Comparison of ENCODE assay signal across 7 cellular contexts in the genomic region with DNA sequence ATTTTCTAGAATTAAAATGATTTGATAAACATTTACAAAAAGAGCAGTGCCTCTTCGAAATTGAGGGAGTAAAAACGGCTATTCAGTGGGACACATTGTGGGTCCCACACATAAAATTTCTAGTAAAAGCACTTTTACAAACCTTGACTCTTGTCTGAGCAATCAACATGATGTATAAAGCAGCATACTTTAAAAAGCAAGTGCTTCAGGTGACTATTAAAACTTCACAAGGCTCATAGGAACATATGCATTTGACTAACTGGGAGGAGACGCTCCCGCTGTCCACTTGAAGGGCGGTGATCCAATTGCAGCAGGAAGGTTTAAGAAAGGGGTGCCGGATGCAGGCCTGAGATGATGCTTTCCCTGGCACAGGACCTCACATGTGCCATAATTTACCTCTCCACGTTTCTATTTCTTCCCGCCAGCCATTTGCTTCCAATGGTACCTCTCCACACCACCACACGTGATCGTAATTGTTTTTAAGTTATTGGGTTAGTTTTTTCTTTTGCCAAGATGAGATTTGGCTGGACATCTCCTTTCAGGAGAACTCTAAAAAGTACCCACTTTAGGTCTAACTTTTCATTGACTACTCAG.
A peak's percentile ranks its signal among the peaks of the same experiment; 100 is the strongest.
DNase-seq lines count a peak whose midpoint lies in the region; TF ChIP-seq lines count a peak whose summit lies in the region.

No MANE protein-coding gene starts in this region.

- H3K27me3 ChIP-seq in neuron (ENCODE audit: insufficient read depth, low read length): peaks cover 58% of the 10 kb centered on the region

- TF ChIP-seq CTCF in coronary artery (IDR thresholded peaks at IDR 0.05): no peak

- in situ Hi-C loops in KBM-7 (cut with MboI; ENCODE audit: low pct_unique_long_range_greater_than_20kb, low sequenced_read_pairs): no loop called here

- H3K27ac ChIP-seq in coronary artery: no peak overlapping the region

- intact Hi-C loops in head of caudate nucleus (cut with DNase I): no loop called here

- H3K9me3 ChIP-seq in neuron (ENCODE audit: low read length): no peaks in the 10 kb centered on the region

- H3K4me1 ChIP-seq in neuron (ENCODE audit: insufficient read depth, low read length): peaks cover 11% of the 10 kb centered on the region

- no peak overlapping the region for H2AFZ ChIP-seq in neuron (ENCODE audit: low read depth, low read length)

- peak overlapping the region; percentile 72 for H3K4me3 ChIP-seq in coronary artery
- peak overlapping the region; percentile 31 for H3K4me3 ChIP-seq in neuron (ENCODE audit: low read length)

- H3K36me3 ChIP-seq in neuron (ENCODE audit: insufficient read depth, low read length): no peaks in the 10 kb centered on the region

- peak; percentile 72 for DNase-seq in DMS 273 (lab: John Stamatoyannopoulos, UW; ENCODE audit: unreplicated experiment)
- DNase-seq in KBM-7: peak; percentile 7
- no peak for DNase-seq in coronary artery (ENCODE audit: low spot score)
- DNase-seq in medulla oblongata (ENCODE audit: extremely low spot score): no peak
- no peak for DNase-seq in DMS153 treated with DMSO at 0.1 percent for 48 hours (lab: John Stamatoyannopoulos, UW; ENCODE audit: unreplicated experiment)
- DNase-seq in head of caudate nucleus: no peak

Comparison
In these comparisons a context has a peak if more than half of its experiments do, and no peak if none do; other contexts are left out.
1. DNase-seq: peak in DMS 273 (single experiment) and KBM-7 (single experiment); none in coronary artery (single experiment), medulla oblongata (single experiment), DMS153 treated with DMSO at 0.1 percent for 48 hours (single experiment) and head of caudate nucleus (0 of 42).